Comparison of ENCODE assay signal across 1 cellular context in genomic region chr2:129347486-129348217, GRCh38.
TF ChIP-seq lines count a peak whose summit lies in the region.

No MANE protein-coding gene starts in this region.

TF ChIP-seq in WTC11, 78 proteins besides CTCF, POLR2A, EP300 and RAD21 (continued from another document):
- TF ChIP-seq ERG (CRISPR knock-in tag; IDR thresholded peaks at IDR 0.05) (no peak), ELF4 (CRISPR knock-in tag; IDR thresholded peaks at IDR 0.05; ENCODE audit: low read depth) (no peak), PRRX2 (CRISPR knock-in tag; IDR thresholded peaks at IDR 0.05) (no peak), ZSCAN18 (CRISPR knock-in tag; IDR thresholded peaks at IDR 0.05) (no peak), TEAD4 (CRISPR knock-in tag; IDR thresholded peaks at IDR 0.05) (no peak), MXD4 (CRISPR knock-in tag; IDR thresholded peaks at IDR 0.05; ENCODE audit: borderline replicate concordance) (no peak), ARID4B (CRISPR knock-in tag; IDR thresholded peaks at IDR 0.05; ENCODE audit: borderline replicate concordance) (no peak)
